ENCODE assay signal across 1 cellular context in the genomic region with DNA sequence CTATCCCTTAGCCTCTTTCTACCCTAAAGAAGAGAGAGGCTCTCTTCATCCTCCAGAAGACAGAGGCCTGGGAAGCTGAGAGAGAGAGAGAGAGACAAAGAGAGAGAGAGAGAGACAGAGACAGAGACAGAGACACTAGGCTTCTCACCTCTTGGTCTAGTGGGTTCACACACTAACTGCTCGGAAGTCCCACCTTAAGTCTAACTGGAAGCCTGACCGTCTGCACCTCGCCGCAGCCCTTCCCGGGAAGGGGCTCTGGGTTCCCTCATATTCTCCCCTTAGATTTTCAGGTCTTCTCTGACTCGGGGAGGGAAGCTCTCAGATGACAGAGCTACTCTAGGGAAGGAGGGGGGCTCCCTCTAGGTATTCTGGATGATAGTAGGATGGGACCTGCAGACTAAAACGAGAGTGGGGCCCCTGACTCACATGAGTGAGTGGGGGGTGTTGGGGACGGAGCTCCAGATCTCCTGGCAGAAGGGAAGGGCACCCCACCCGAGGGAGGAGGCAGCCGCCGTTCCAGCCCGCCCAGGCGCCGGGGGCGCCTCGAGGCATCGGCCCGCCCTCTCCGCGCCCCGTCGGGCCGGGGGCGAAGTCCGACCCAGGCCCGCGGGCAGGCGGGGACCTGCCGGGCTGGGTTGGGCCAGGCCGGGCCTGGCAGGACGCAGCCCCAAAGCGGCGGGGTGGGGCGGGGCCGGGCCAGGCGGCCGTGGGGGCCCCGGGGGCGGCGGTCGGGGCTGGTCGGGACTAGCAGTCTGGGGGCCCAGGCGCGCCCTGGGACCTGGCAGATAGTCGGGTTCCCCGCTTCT.
TF ChIP-seq lines count a peak whose summit lies in the region.

No MANE protein-coding gene starts in this region.

TF ChIP-seq in endothelial cell of umbilical vein, 7 proteins besides CTCF, POLR2A, EP300 and RAD21:
- TF ChIP-seq EZH2 (IDR thresholded peaks at IDR 0.05; ENCODE audit: borderline replicate concordance, low read depth, low read length, severe bottlenecking) (no peak), FOS (IDR thresholded peaks at IDR 0.05; ENCODE audit: borderline replicate concordance, insufficient read depth, low read length) (no peak), JUN (IDR thresholded peaks at IDR 0.05; ENCODE audit: borderline replicate concordance, insufficient read depth, insufficient read length, low read depth) (no peak), GATA2 (IDR thresholded peaks at IDR 0.05; ENCODE audit: insufficient read depth, insufficient read length, low read depth, low read length) (no peak), POLR2AphosphoS5 (IDR thresholded peaks at IDR 0.05; ENCODE audit: insufficient read depth, low read depth, low read length) (no peak), MYC (IDR thresholded peaks at IDR 0.05; ENCODE audit: low read depth, low read length) (no peak)
- TF ChIP-seq, protein P1, sequence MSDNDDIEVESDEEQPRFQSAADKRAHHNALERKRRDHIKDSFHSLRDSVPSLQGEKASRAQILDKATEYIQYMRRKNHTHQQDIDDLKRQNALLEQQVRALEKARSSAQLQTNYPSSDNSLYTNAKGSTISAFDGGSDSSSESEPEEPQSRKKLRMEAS (IDR thresholded peaks at IDR 0.05; ENCODE audit: insufficient read depth, insufficient read length) = no peak
